In genomic region chr12:48107252-48107613, GRCh38 we compare ENCODE assay signal across 8 cellular contexts. TPM values are rescaled to one million over a fixed set of nuclear protein-coding genes. Genes with fewer than 3 reads are reported as not detected.
A peak's percentile ranks its signal among the peaks of the same experiment; 100 is the strongest.
DNase-seq lines count a peak whose midpoint lies in the region; ATAC-seq and TF ChIP-seq lines count a peak whose summit lies in the region.

No MANE protein-coding gene starts in this region.

- no peak for ATAC-seq in RWPE2 (ENCODE audit: low read depth)

- H3K36me3 ChIP-seq in RWPE2 (ENCODE audit: low read depth) (peaks cover 6% of the 10 kb centered on the region; the same call in 1 of the 2 replicates), subcutaneous abdominal adipose tissue (ENCODE audit: control insufficient read depth in 5 of 5, insufficient read depth in 5 of 5, low read length in 5 of 5) (no peaks in the 10 kb centered on the region)

- no peaks in the 10 kb centered on the region for H3K9me3 ChIP-seq in RWPE2 (ENCODE audit: severe bottlenecking)
- no peaks in the 10 kb centered on the region for H3K9me3 ChIP-seq in subcutaneous abdominal adipose tissue (ENCODE audit: control insufficient read depth in 5 of 5, low read length in 5 of 5)

- CTCF ChIA-PET in activated naive CD4-positive, alpha-beta T cell treated with anti-CD3 and anti-CD28 coated beads, Interleukin-2, amount 10 ng/mL, durations not matched to agents 7 days and 5 days (lab: Charles Lee), result interaction anchor here (0.8 to 1.5 kb wide), 5 partner anchors 12 to 57 kb away, joined by 3 to 5 read pairs (median 4); partner anchors contain the start of genes ASB8 and PFKM

- peaks cover 7% of the 10 kb centered on the region for H3K4me1 ChIP-seq in RWPE2 (ENCODE audit: insufficient read depth, poor library complexity, severe bottlenecking)
- peaks cover 3 to 21% (median 20%) of the 10 kb centered on the region in 5 donors for H3K4me1 ChIP-seq in subcutaneous abdominal adipose tissue (ENCODE audit: control insufficient read depth in 5 of 5, insufficient read depth in 5 of 5, low read length in 5 of 5)

- no peak overlapping the region for H3K27ac ChIP-seq in RWPE2 (ENCODE audit: poor library complexity, severe bottlenecking)
- peak overlapping the region; percentile 93 for H3K27ac ChIP-seq in subcutaneous abdominal adipose tissue (ENCODE audit: low read depth, low read length)

- H3K4me3 ChIP-seq in RWPE2 (ENCODE audit: severe bottlenecking) (peak overlapping the region; percentile 79), subcutaneous abdominal adipose tissue (ENCODE audit: low read depth in 1 of 5, low read length in 5 of 5) (peak overlapping the region in 1 of 5 donors; percentile 92)

- peaks cover 46% of the 10 kb centered on the region for H3K4me1 Mint-ChIP-seq in activated naive CD4-positive, alpha-beta T cell treated with anti-CD3 and anti-CD28 coated beads, Interleukin-2, amount 10 ng/mL, durations not matched to agents 7 days and 5 days
- peaks cover 32 to 44% of the 10 kb centered on the region in 2 donors for H3K4me1 Mint-ChIP-seq in immature natural killer cell

- no peaks in the 10 kb centered on the region for H3K9me3 Mint-ChIP-seq in activated naive CD4-positive, alpha-beta T cell treated with anti-CD3 and anti-CD28 coated beads, Interleukin-2, amount 10 ng/mL, durations not matched to agents 7 days and 5 days
- no peaks in the 10 kb centered on the region for H3K9me3 Mint-ChIP-seq in immature natural killer cell

- H3K36me3 Mint-ChIP-seq in activated naive CD4-positive, alpha-beta T cell treated with anti-CD3 and anti-CD28 coated beads, Interleukin-2, amount 10 ng/mL, durations not matched to agents 7 days and 5 days, result peaks cover 4% of the 10 kb centered on the region
- H3K36me3 Mint-ChIP-seq in immature natural killer cell, result no peaks in the 10 kb centered on the region

- peak overlapping the region; percentile 87 for H3K27ac Mint-ChIP-seq in activated naive CD4-positive, alpha-beta T cell treated with anti-CD3 and anti-CD28 coated beads, Interleukin-2, amount 10 ng/mL, durations not matched to agents 7 days and 5 days
- peak overlapping the region; percentile 93 to 98 (median 98) for H3K27ac Mint-ChIP-seq in immature natural killer cell

- H3K4me3 Mint-ChIP-seq in activated naive CD4-positive, alpha-beta T cell treated with anti-CD3 and anti-CD28 coated beads, Interleukin-2, amount 10 ng/mL, durations not matched to agents 7 days and 5 days, result peak overlapping the region; percentile 90
- H3K4me3 Mint-ChIP-seq in immature natural killer cell, result peak overlapping the region in 3 of 5 donors; percentile 87 to 98 (median 94)

- H3K27me3 ChIP-seq in RWPE2 (ENCODE audit: insufficient read depth, poor library complexity, severe bottlenecking), result no peaks in the 10 kb centered on the region
- peaks cover 0 to 2% (median 0%) of the 10 kb centered on the region in 5 donors for H3K27me3 ChIP-seq in subcutaneous abdominal adipose tissue (ENCODE audit: control insufficient read depth in 5 of 5, insufficient read depth in 4 of 5, low read length in 5 of 5)

- H3K27me3 Mint-ChIP-seq in activated naive CD4-positive, alpha-beta T cell treated with anti-CD3 and anti-CD28 coated beads, Interleukin-2, amount 10 ng/mL, durations not matched to agents 7 days and 5 days, result no peaks in the 10 kb centered on the region
- peaks cover 7 to 16% (median 13%) of the 10 kb centered on the region in 3 donors for H3K27me3 Mint-ChIP-seq in immature natural killer cell (ENCODE audit: low read depth in 3 of 3)

- no peak overlapping the region for H3K9ac ChIP-seq in subcutaneous abdominal adipose tissue (ENCODE audit: low read length in 5 of 5)

- TF ChIP-seq CTCF in RWPE2 (IDR thresholded peaks at IDR 0.05; ENCODE audit: poor library complexity, severe bottlenecking), result no peak
- no peak for TF ChIP-seq CTCF in GM20000 (IDR thresholded peaks at IDR 0.05; ENCODE audit: extremely low read depth, missing control alignments)
- no peak for TF ChIP-seq CTCF in GM10266 (IDR thresholded peaks at IDR 0.05; ENCODE audit: control insufficient read depth, insufficient read depth, low read depth, missing control alignments)

- DNase-seq in activated naive CD4-positive, alpha-beta T cell treated with anti-CD3 and anti-CD28 coated beads, Interleukin-2, amount 10 ng/mL, durations not matched to agents 7 days and 5 days, result no peak
- DNase-seq in activated naive CD4-positive, alpha-beta T cell treated with anti-CD3 and anti-CD28 coated beads, Interleukin-2, amount 50 U/mL, for 16 hours, result no peak
- no peak for DNase-seq in RWPE2 (ENCODE audit: low spot score)
- no peak for DNase-seq in immature natural killer cell
- no peak for DNase-seq in GM20000 (ENCODE audit: low spot score)
- no peak for DNase-seq in superior temporal gyrus (ENCODE audit: extremely low spot score)
- no peak for DNase-seq in GM10266 (ENCODE audit: extremely low spot score)

RNA-seq across cellular contexts. Expression of gene SENP1, which starts 1.4 kb away (rescaled TPM):
- polyA plus RNA-seq in immature natural killer cell, result 10 to 100 TPM in 1 of 3 donors, 1 to 10 TPM in 2; 4.0 to 14.6 (median 8.5) TPM

RNA-seq across cellular contexts. Expression of gene PFKM, which starts 11.9 kb away (rescaled TPM):
- polyA plus RNA-seq in immature natural killer cell, result 1 to 10 TPM; 2.0 to 2.7 (median 2.7) TPM

RNA-seq across cellular contexts. Expression of gene ASB8, which starts 50.1 kb away (rescaled TPM):
- polyA plus RNA-seq in immature natural killer cell, result 100 to 1,000 TPM in 1 of 3 donors, 10 to 100 TPM in 2; 68.0 to 140 (median 84.2) TPM
